ENCODE assay signal across 19 cellular contexts in genomic region chr6:15734118-15734897, GRCh38.
"Had no signal": no experiment of that assay in that cellular context is flagged by ENCODE, and none has a peak within 500 bp of the region (broad histone marks: within the 10 kb centered on the region; RNA-seq: fewer than 3 reads in every experiment).

No MANE protein-coding gene starts in this region.

- H3K9me3 Mint-ChIP-seq: activated T-helper 1 cell treated with anti-CD3 and anti-CD28 coated beads, Interleukin-12 subunit alpha, Interleukin-12 subunit beta, Interleukin-2, Interleukin-4 antibody, amounts not matched to agents 30 ng/mL and 10 ng/mL and 1 ng/mL, durations not matched to agents 14 hours and 24 hours and 36 hours; natural killer cell treated with Interleukin-12 subunit alpha and Interleukin-12 subunit beta and Interleukin-15 and Interleukin-18, amount 100 ng/mL, for 72 hours had no signal

- H3K4me3 Mint-ChIP-seq: activated naive CD8-positive, alpha-beta T cell treated with anti-CD3 and anti-CD28 coated beads, Interleukin-2, amount 50 U/mL, for 24 hours; activated T-helper 1 cell treated with anti-CD3 and anti-CD28 coated beads, Interleukin-12 subunit alpha, Interleukin-12 subunit beta, Interleukin-2, Interleukin-4 antibody, amounts not matched to agents 30 ng/mL and 10 ng/mL and 1 ng/mL, durations not matched to agents 14 hours and 24 hours and 36 hours; effector memory CD8-positive, alpha-beta T cell; natural killer cell treated with Interleukin-12 subunit alpha and Interleukin-12 subunit beta and Interleukin-15 and Interleukin-18, amount 100 ng/mL, for 72 hours had no signal

- H3K36me3 ChIP-seq: breast epithelium, prostate gland, right lobe of liver, stomach, upper lobe of left lung had no signal

- H3K4me1 ChIP-seq: breast epithelium, foreskin keratinocyte, prostate gland, right lobe of liver, testis, upper lobe of left lung had no signal

- H3K27me3 Mint-ChIP-seq: activated naive CD8-positive, alpha-beta T cell treated with anti-CD3 and anti-CD28 coated beads, Interleukin-2, amount 50 U/mL, for 24 hours had no signal

- ATAC-seq: activated naive CD8-positive, alpha-beta T cell treated with anti-CD3 and anti-CD28 coated beads, Interleukin-2, amount 50 U/mL, for 24 hours; effector memory CD8-positive, alpha-beta T cell; foreskin keratinocyte; natural killer cell treated with Interleukin-12 subunit alpha and Interleukin-12 subunit beta and Interleukin-15 and Interleukin-18, amount 100 ng/mL, for 72 hours; right lobe of liver had no signal

- H3K36me3 Mint-ChIP-seq: natural killer cell treated with Interleukin-12 subunit alpha and Interleukin-12 subunit beta and Interleukin-15 and Interleukin-18, amount 100 ng/mL, for 72 hours had no signal

- H3K27ac Mint-ChIP-seq: activated naive CD8-positive, alpha-beta T cell treated with anti-CD3 and anti-CD28 coated beads, Interleukin-2, amount 50 U/mL, for 24 hours; activated T-helper 1 cell treated with anti-CD3 and anti-CD28 coated beads, Interleukin-12 subunit alpha, Interleukin-12 subunit beta, Interleukin-2, Interleukin-4 antibody, amounts not matched to agents 30 ng/mL and 10 ng/mL and 1 ng/mL, durations not matched to agents 14 hours and 24 hours and 36 hours; effector memory CD8-positive, alpha-beta T cell; natural killer cell treated with Interleukin-12 subunit alpha and Interleukin-12 subunit beta and Interleukin-15 and Interleukin-18, amount 100 ng/mL, for 72 hours had no signal

- H3K9me3 ChIP-seq: breast epithelium, prostate gland, stomach, testis, upper lobe of left lung had no signal

- H3K4me3 ChIP-seq: breast epithelium, prostate gland, right lobe of liver, stomach, testis, upper lobe of left lung had no signal

- H3K27me3 ChIP-seq: breast epithelium, right lobe of liver, stomach, testis, upper lobe of left lung had no signal

- DNase-seq: activated CD4-positive, CD25-positive, alpha-beta regulatory T cell treated with anti-CD3 and anti-CD28 coated beads, Interleukin-2, amount 50 U/mL, for 72 hours; activated CD8-positive, alpha-beta memory T cell treated with anti-CD3 and anti-CD28 coated beads, Interleukin-2, amount 50 U/mL, for 48 hours; activated naive CD4-positive, alpha-beta T cell treated with Interleukin-2 at 50 U/mL for 16 hours; activated naive CD8-positive, alpha-beta T cell treated with anti-CD3 and anti-CD28 coated beads, Interleukin-2, amount 50 U/mL, for 24 hours; aorta; dermis blood vessel endothelial cell; effector memory CD8-positive, alpha-beta T cell; glutamatergic neuron; mesenchymal stem cell; right lobe of liver; stomach; SW 1271; testis; upper lobe of left lung had no signal

- H3K27ac ChIP-seq: breast epithelium, foreskin keratinocyte, prostate gland, right lobe of liver, testis, upper lobe of left lung had no signal
